12 cellular contexts compared by ENCODE assay signal in genomic region chr6:1832844-1833787, GRCh38.
DNase-seq lines count a peak whose midpoint lies in the region; ATAC-seq and TF ChIP-seq lines count a peak whose summit lies in the region.
"Had no signal": no experiment of that assay in that cellular context is flagged by ENCODE, and none has a peak within 500 bp of the region (broad histone marks: within the 10 kb centered on the region; RNA-seq: fewer than 3 reads in every experiment).

No MANE protein-coding gene starts in this region.

- H3K36me3 Mint-ChIP-seq in type B pancreatic cell (peaks cover 8% of the 10 kb centered on the region), endothelial cell (ENCODE audit: low read depth, unreplicated experiment) (peaks cover 8% of the 10 kb centered on the region)

- DNase-seq in NCI-H1417 (lab: John Stamatoyannopoulos, UW) (peak in 2 of 3 experiments; percentile 70 to 85), NCI-H1417 treated with DMSO at 0.1 percent for 48 hours (lab: John Stamatoyannopoulos, UW) (no peak), body of pancreas (peak; percentile 64 to 82 (median 76)), left kidney (ENCODE audit: low read depth, low spot score) (peak; percentile 97), type B pancreatic cell (ENCODE audit: extremely low spot score, unreplicated experiment) (no peak), endothelial cell (ENCODE audit: low spot score) (no peak)
- DNase-seq in stimulated activated naive CD4-positive, alpha-beta T cell treated with Interleukin-2 at 50 U/mL for 16 hours (lab: John Stamatoyannopoulos, UW), result no peak
- DNase-seq: activated naive CD4-positive, alpha-beta T cell treated with anti-CD3 and anti-CD28 coated beads, Interleukin-2, amount 50 U/mL, for 16 hours; T-helper 17 cell; trophoblast cell had no signal

- peaks cover 12% of the 10 kb centered on the region for H3K27me3 Mint-ChIP-seq in type B pancreatic cell
- H3K27me3 Mint-ChIP-seq in endothelial cell (ENCODE audit: unreplicated experiment), result no peaks in the 10 kb centered on the region
- H3K27me3 Mint-ChIP-seq: T-helper 17 cell had no signal

- peaks cover 22% of the 10 kb centered on the region for H3K4me1 ChIP-seq in body of pancreas

- H3K36me3 ChIP-seq in body of pancreas (replicated peaks in 1 of 2; ENCODE audit: insufficient read depth in 1 of 2, low read depth in 2 of 2), result no peaks in the 10 kb centered on the region

- peak in 1 of 3 donors; percentile 31 for TF ChIP-seq POLR2A in body of pancreas (IDR thresholded peaks at IDR 0.05)

- H3K27me3 ChIP-seq in body of pancreas, result no peaks in the 10 kb centered on the region

- TF ChIP-seq CTCF in body of pancreas (IDR thresholded peaks at IDR 0.05), result no peak
- no peak for TF ChIP-seq CTCF in type B pancreatic cell (conservative IDR thresholded peaks at IDR 0.05)
- no peak for TF ChIP-seq CTCF in endothelial cell (IDR thresholded peaks at IDR 0.05; ENCODE audit: unreplicated experiment)

- H3K4me1 Mint-ChIP-seq in type B pancreatic cell (ENCODE audit: unreplicated experiment) (peaks cover 56% of the 10 kb centered on the region), endothelial cell (ENCODE audit: unreplicated experiment) (peaks cover 19% of the 10 kb centered on the region)
- H3K4me1 Mint-ChIP-seq: T-helper 17 cell had no signal

- WGBS in body of pancreas, 2 donors, result 9 to 14% methylated on average over 16 of the region's 16 CpGs

- peaks cover 0 to 7% (median 0%) of the 10 kb centered on the region in 3 donors for H3K9me3 ChIP-seq in body of pancreas

- H3K27ac Mint-ChIP-seq in type B pancreatic cell, result no peak overlapping the region
- no peak overlapping the region for H3K27ac Mint-ChIP-seq in endothelial cell (ENCODE audit: unreplicated experiment)
- H3K27ac Mint-ChIP-seq: T-helper 17 cell had no signal

- intact Hi-C loops in body of pancreas (cut with DNase I), result no loop called here

- H3K4me3 Mint-ChIP-seq in type B pancreatic cell (peak overlapping the region; percentile 70), endothelial cell (ENCODE audit: unreplicated experiment) (no peak overlapping the region)
- H3K4me3 Mint-ChIP-seq: T-helper 17 cell had no signal

- no peak overlapping the region for H3K4me3 ChIP-seq in body of pancreas

- H3K9me3 Mint-ChIP-seq in type B pancreatic cell (peaks cover 4% of the 10 kb centered on the region), endothelial cell (ENCODE audit: unreplicated experiment) (no peaks in the 10 kb centered on the region)

- ATAC-seq in body of pancreas (peak; percentile 81), HG03045 (IDR thresholded peaks at IDR 0.05; ENCODE audit: unreplicated experiment) (no peak)
- ATAC-seq: T-helper 17 cell had no signal

- H3K27ac ChIP-seq in body of pancreas, result peak overlapping the region; percentile 55 to 74 (median 58)
- H3K27ac ChIP-seq: 22Rv1 had no signal

Comparison
In these comparisons a context has a peak if more than half of its experiments do, and no peak if none do; other contexts are left out.
1. DNase-seq: peak in NCI-H1417 (2 of 3), body of pancreas (4 of 4) and left kidney (single experiment); none in NCI-H1417 treated with DMSO at 0.1 percent for 48 hours (single experiment), type B pancreatic cell (single experiment), endothelial cell (single experiment) and stimulated activated naive CD4-positive, alpha-beta T cell treated with Interleukin-2 at 50 U/mL for 16 hours (single experiment).